ENCODE assay signal across 15 cellular contexts in genomic region chr9:6072865-6073264, GRCh38. TPM values are rescaled to one million over a fixed set of nuclear protein-coding genes. Genes with fewer than 3 reads are reported as not detected.
A peak's percentile ranks its signal among the peaks of the same experiment; 100 is the strongest.
DNase-seq lines count a peak whose midpoint lies in the region; FAIRE-seq and TF ChIP-seq lines count a peak whose summit lies in the region.
"Had no signal": no experiment of that assay in that cellular context is flagged by ENCODE, and none has a peak within 500 bp of the region (broad histone marks: within the 10 kb centered on the region; RNA-seq: fewer than 3 reads in every experiment).

No MANE protein-coding gene starts in this region.

- H3K4me3 ChIP-seq in Karpas-422 (ENCODE audit: low read length) (no peak overlapping the region), H1 (ENCODE audit: extremely low read depth in 1 of 4, insufficient read depth in 2 of 4, low read depth in 3 of 4, low read length in 4 of 4) (no peak overlapping the region), neuronal stem cell (ENCODE audit: low read length in 2 of 2) (no peak overlapping the region), HAP-1 (no peak overlapping the region)
- H3K4me3 ChIP-seq: BLaER1 treated with 17β-estradiol and CSF1 and Interleukin-3, amounts not matched to agents 10 nM and 100 nM had no signal

- H3K18ac ChIP-seq in H1 (ENCODE audit: extremely low read depth, low read length) (no peak overlapping the region), neuronal stem cell (ENCODE audit: low read length) (peak overlapping the region; percentile 46)

- H3K4me1 ChIP-seq in Karpas-422 (ENCODE audit: low read length) (no peaks in the 10 kb centered on the region), H1 (replicated peaks in 1 of 4; ENCODE audit: control insufficient read depth in 3 of 4, insufficient read depth in 4 of 4, low read length in 3 of 4) (no peaks in the 10 kb centered on the region), neuronal stem cell (ENCODE audit: control insufficient read depth in 2 of 2, insufficient read depth in 1 of 2, low read depth in 1 of 2, low read length in 2 of 2) (no peaks in the 10 kb centered on the region), HAP-1 (no peaks in the 10 kb centered on the region)
- H3K4me1 ChIP-seq: Caco-2 had no signal

- no peak for TF ChIP-seq CTCF in H1 (IDR thresholded peaks at IDR 0.05; ENCODE audit: control extremely low read depth in 1 of 3, insufficient read depth in 1 of 3, low read depth in 1 of 3, low read length in 3 of 3)

- CTCF ChIA-PET in H1 (lab: Charles Lee; ENCODE audit: partially characterized antibody): interaction anchor here (1.2 to 1.9 kb wide), 3 partner anchors 19 to 187 kb away, joined by 5 read pairs; no protein-coding TSS in a partner anchor

- H4K8ac ChIP-seq in H1 (ENCODE audit: extremely low read depth, insufficient read depth, low read length) (no peak overlapping the region), neuronal stem cell (ENCODE audit: low read depth, low read length) (no peak overlapping the region)

- H2BK120ac ChIP-seq in H1 (replicated peaks; ENCODE audit: low read depth, low read length): no peak overlapping the region
- no peak overlapping the region for H2BK120ac ChIP-seq in neuronal stem cell (ENCODE audit: low read depth, low read length)

- no peak overlapping the region for H2BK12ac ChIP-seq in H1 (ENCODE audit: low read depth, low read length)
- no peak overlapping the region for H2BK12ac ChIP-seq in neuronal stem cell (ENCODE audit: low read length)

- in situ Hi-C loops in HAP-1 (cut with MboI; ENCODE audit: low sequenced_read_pairs): loop anchor here (25.0 kb wide), 1 partner anchor 239 kb away; no protein-coding TSS in a partner anchor

- no peaks in the 10 kb centered on the region for H3K9me2 ChIP-seq in Karpas-422 (replicated peaks; ENCODE audit: insufficient read depth, low read length)

- TF ChIP-seq EP300 in H1 (IDR thresholded peaks at IDR 0.05; ENCODE audit: borderline replicate concordance in 1 of 2, low read depth in 2 of 2, low read length in 2 of 2): no peak

- no peak for TF ChIP-seq POLR2A in H1 (IDR thresholded peaks at IDR 0.05; ENCODE audit: control extremely low read depth in 1 of 2, low read depth in 2 of 2, low read length in 2 of 2)

- H4K5ac ChIP-seq in H1 (ENCODE audit: insufficient read length, low read depth, low read length): no peak overlapping the region

- H3K56ac ChIP-seq in H1 (replicated peaks; ENCODE audit: insufficient read length, low read depth, low read length): no peak overlapping the region

- H4K20me1 ChIP-seq in Karpas-422 (ENCODE audit: insufficient read depth, low read depth, low read length) (no peaks in the 10 kb centered on the region), H1 (replicated peaks in 1 of 2; ENCODE audit: control insufficient read depth in 1 of 2, insufficient read depth in 2 of 2, low read length in 2 of 2) (no peaks in the 10 kb centered on the region)
- H4K20me1 ChIP-seq: BLaER1 treated with 17β-estradiol and CSF1 and Interleukin-3, amounts not matched to agents 10 nM and 100 nM had no signal

- H3K9ac ChIP-seq in Karpas-422 (ENCODE audit: low read length): no peak overlapping the region
- no peak overlapping the region for H3K9ac ChIP-seq in H1 (replicated peaks in 1 of 4; ENCODE audit: extremely low read depth in 1 of 4, low read depth in 3 of 4, low read length in 3 of 4)
- no peak overlapping the region for H3K9ac ChIP-seq in neuronal stem cell (ENCODE audit: low read depth, low read length, poor library complexity)
- H3K9ac ChIP-seq: BLaER1 treated with 17β-estradiol and CSF1 and Interleukin-3, amounts not matched to agents 10 nM and 100 nM had no signal

- H3K4me2 ChIP-seq in Karpas-422 (ENCODE audit: low read depth, low read length, poor library complexity, severe bottlenecking) (no peak overlapping the region), H1 (ENCODE audit: insufficient read depth in 1 of 2, low read depth in 2 of 2, low read length in 2 of 2) (no peak overlapping the region), neuronal stem cell (ENCODE audit: insufficient read depth, low read length, poor library complexity, severe bottlenecking) (no peak overlapping the region)
- H3K4me2 ChIP-seq: BLaER1 treated with 17β-estradiol and CSF1 and Interleukin-3, amounts not matched to agents 10 nM and 100 nM had no signal

- no peak for TF ChIP-seq RAD21 in H1 (IDR thresholded peaks at IDR 0.05 in 1 of 2, conservative IDR thresholded peaks at IDR 0.05 in 1 of 2; ENCODE audit: low read depth in 2 of 2, low read length in 2 of 2)

- no peak overlapping the region for H3K14ac ChIP-seq in H1 (ENCODE audit: insufficient read length)
- H3K14ac ChIP-seq in neuronal stem cell (ENCODE audit: low read length): no peak overlapping the region

- H2AFZ ChIP-seq in Karpas-422 (ENCODE audit: low read length): no peak overlapping the region
- peak overlapping the region; percentile 91; the same call in 1 of the 2 replicates for H2AFZ ChIP-seq in H1 (ENCODE audit: low read length)
- no peak overlapping the region for H2AFZ ChIP-seq in neuronal stem cell (ENCODE audit: low read length)

- peak overlapping the region; percentile 46; the same call in 1 of the 2 replicates for H2BK15ac ChIP-seq in H1 (ENCODE audit: low read length)
- H2BK15ac ChIP-seq in neuronal stem cell (ENCODE audit: low read length): no peak overlapping the region

- H3K36me3 ChIP-seq in Karpas-422 (ENCODE audit: insufficient read depth, low read length) (no peaks in the 10 kb centered on the region), H1 (ENCODE audit: control insufficient read depth in 2 of 4, insufficient read depth in 4 of 4, low read length in 3 of 4) (no peaks in the 10 kb centered on the region), neuronal stem cell (replicated peaks in 1 of 2; ENCODE audit: control insufficient read depth in 2 of 2, insufficient read depth in 2 of 2, low read length in 2 of 2) (no peaks in the 10 kb centered on the region), HAP-1 (replicated peaks) (no peaks in the 10 kb centered on the region)
- H3K36me3 ChIP-seq: BLaER1 treated with 17β-estradiol and CSF1 and Interleukin-3, amounts not matched to agents 10 nM and 100 nM had no signal

- no peak overlapping the region for H3K27ac ChIP-seq in Karpas-422 (ENCODE audit: low read length)
- no peak overlapping the region for H3K27ac ChIP-seq in H1 (ENCODE audit: low read depth, low read length)
- no peak overlapping the region for H3K27ac ChIP-seq in neuronal stem cell (replicated peaks; ENCODE audit: low read length)
- H3K27ac ChIP-seq: BLaER1 treated with 17β-estradiol and CSF1 and Interleukin-3, amounts not matched to agents 10 nM and 100 nM had no signal

- H2AK5ac ChIP-seq in H1 (ENCODE audit: low read depth, low read length): no peak overlapping the region
- H2AK5ac ChIP-seq in neuronal stem cell (ENCODE audit: low read depth, low read length): no peak overlapping the region

- H4K91ac ChIP-seq in H1 (replicated peaks; ENCODE audit: insufficient read length, low read length) (no peak overlapping the region), neuronal stem cell (ENCODE audit: low read depth, low read length, poor library complexity) (no peak overlapping the region)

- H3K4ac ChIP-seq in H1 (replicated peaks; ENCODE audit: insufficient read length, low read depth, low read length) (no peak overlapping the region), neuronal stem cell (ENCODE audit: low read length) (no peak overlapping the region)

- peak; percentile 20 for DNase-seq in CD1c-positive myeloid dendritic cell (ENCODE audit: extremely low spot score)
- peak; percentile 29 for DNase-seq in Karpas-422
- no peak for DNase-seq in H1 (ENCODE audit: low read depth in 1 of 2, low spot score in 2 of 2)
- no peak for DNase-seq in neuronal stem cell (ENCODE audit: low spot score)
- no peak for DNase-seq in cerebellar cortex (ENCODE audit: low spot score)
- DNase-seq in NCI-H1930 (lab: John Stamatoyannopoulos, UW): no peak
- DNase-seq in HAP-1 (ENCODE audit: low spot score in 2 of 2): no peak
- DNase-seq: ACHN; Caco-2; CD8-positive, alpha-beta memory T cell; DND-41; GF-D8; H7 had no signal

- POLR2A ChIA-PET in H1 (lab: Charles Lee; ENCODE audit: partially characterized antibody): no interaction called here

- H3K23me2 ChIP-seq in H1 (ENCODE audit: low read depth, low read length): no peaks in the 10 kb centered on the region; the same call in 1 of the 2 replicates

- H3K27me3 ChIP-seq in Karpas-422 (ENCODE audit: low read length): no peaks in the 10 kb centered on the region
- no peaks in the 10 kb centered on the region for H3K27me3 ChIP-seq in H1 (replicated peaks in 1 of 4; ENCODE audit: control insufficient read depth in 3 of 4, extremely low read depth in 1 of 4, insufficient read depth in 3 of 4, low read length in 3 of 4)
- H3K27me3 ChIP-seq in neuronal stem cell (ENCODE audit: control insufficient read depth in 3 of 3, insufficient read depth in 3 of 3, low read depth in 1 of 3, low read length in 3 of 3): no peaks in the 10 kb centered on the region
- no peaks in the 10 kb centered on the region for H3K27me3 ChIP-seq in HAP-1 (ENCODE audit: low read depth)
- H3K27me3 ChIP-seq: BLaER1 treated with 17β-estradiol and CSF1 and Interleukin-3, amounts not matched to agents 10 nM and 100 nM had no signal

- no peak for FAIRE-seq in H1 (lab: Jason Lieb, UNC)
- FAIRE-seq: HTR-8/SVneo had no signal

- WGBS in H1 (ENCODE audit: extremely low coverage in 1 of 2, insufficient coverage in 1 of 2, insufficient read length in 1 of 2, insufficient replicate concordance in 2 of 2, low coverage in 1 of 2, low lambda C conversion rate in 2 of 2, missing lambda C conversion rate in 1 of 2), 2 experiments: 80% methylated on average over 7 of the region's 7 CpGs; no CpG with 5 or more reads in 1 of the 2 experiments
- WGBS in neuronal stem cell (ENCODE audit: extremely low coverage in 2 of 2, insufficient read length in 2 of 2, insufficient replicate concordance in 1 of 2), 2 donors: no CpG with 5 or more reads among the region's 7 CpGs

- H3K79me1 ChIP-seq in H1 (ENCODE audit: low read depth, low read length): no peaks in the 10 kb centered on the region
- H3K79me1 ChIP-seq in neuronal stem cell (ENCODE audit: low read depth, low read length): no peaks in the 10 kb centered on the region

- H3K23ac ChIP-seq in H1 (ENCODE audit: insufficient read length) (no peak overlapping the region), neuronal stem cell (ENCODE audit: low read depth, low read length, poor library complexity) (peak overlapping the region; percentile 29)

- H2BK20ac ChIP-seq in H1 (ENCODE audit: low read length): no peak overlapping the region

- no peaks in the 10 kb centered on the region for H3K9me3 ChIP-seq in Karpas-422 (ENCODE audit: low read length)
- peaks cover 0 to 6% of the 10 kb centered on the region in 2 experiments; a peak in 1 of 4 replicates for H3K9me3 ChIP-seq in H1 (ENCODE audit: insufficient read depth in 2 of 2, low read depth in 1 of 2, low read length in 1 of 2)
- H3K9me3 ChIP-seq in neuronal stem cell (replicated peaks in 1 of 2; ENCODE audit: control insufficient read depth in 2 of 2, insufficient read depth in 1 of 2, low read depth in 1 of 2, low read length in 2 of 2): no peaks in the 10 kb centered on the region
- no peaks in the 10 kb centered on the region for H3K9me3 ChIP-seq in HAP-1
- H3K9me3 ChIP-seq: Caco-2 had no signal

- H3K79me2 ChIP-seq in Karpas-422 (ENCODE audit: low read length) (no peaks in the 10 kb centered on the region), H1 (ENCODE audit: control insufficient read depth in 1 of 2, insufficient read depth in 2 of 2, low read length in 2 of 2) (no peaks in the 10 kb centered on the region)

- H2BK5ac ChIP-seq in H1 (ENCODE audit: low read depth, low read length) (no peak overlapping the region), neuronal stem cell (ENCODE audit: low read length) (no peak overlapping the region)

RNA-seq across cellular contexts. Expression of gene RANBP6, which starts 57.4 kb away (rescaled TPM):
- 16.8 and 21.0 TPM in 2 replicates for total RNA-seq in Karpas-422 (2014; rRNA removed; shearing (Covaris generic); ENCODE audit: low replicate concordance)
- 18.4 and 18.8 TPM in 2 replicates for total RNA-seq in H1 (2021; fragmentation: NEBNext Ultra II Directional; extraction: Animal tissue kit (Norgen Biotek cat#: 25700))
- polyA plus RNA-seq in H1 (2011; rRNA removed): 4.2 and 5.7 TPM in 2 replicates
- polyA plus RNA-seq in H1 (2011; cell fraction: cytosol; rRNA removed): 8.9 TPM
- 4.0 TPM for polyA plus RNA-seq in H1 (2011; cell fraction: nucleus; rRNA removed)
- 12.2 to 23.6 TPM (median 13.6 TPM) in 4 replicates for polyA plus RNA-seq in H1 (2012, experiment 1 of 2)
- polyA plus RNA-seq in H1 (2012, experiment 2 of 2): 0.80 TPM
- polyA plus RNA-seq in H1 (2013, experiment 1 of 2): 10.9 TPM
- 9.9 TPM for polyA plus RNA-seq in H1 (2013, experiment 2 of 2)
- polyA minus RNA-seq in H1 (2011; rRNA and poly(A)+ RNA removed): 18.0 and 21.8 TPM in 2 replicates
- polyA minus RNA-seq in H1 (2011; cell fraction: cytosol; rRNA and poly(A)+ RNA removed): 11.2 TPM
- 30.0 TPM for polyA minus RNA-seq in H1 (2011; cell fraction: nucleus; rRNA and poly(A)+ RNA removed)
- polyA plus RNA-seq in neuronal stem cell (2013, experiment 1 of 2): 13.0 TPM
- 13.9 TPM for polyA plus RNA-seq in neuronal stem cell (2013, experiment 2 of 2)

Comparison
In these comparisons a context has a peak if more than half of its experiments do, and no peak if none do; other contexts are left out.
1. DNase-seq: peak in CD1c-positive myeloid dendritic cell (single experiment) and Karpas-422 (single experiment); none in H1 (0 of 2), neuronal stem cell (single experiment), cerebellar cortex (single experiment), NCI-H1930 (0 of 2) and HAP-1 (0 of 2).